ENCODE assay signal across 8 cellular contexts in genomic region chr14:64501326-64502171, GRCh38. TPM values are rescaled to one million over a fixed set of nuclear protein-coding genes. Genes with fewer than 3 reads are reported as not detected.
DNase-seq lines count a peak whose midpoint lies in the region; ATAC-seq and TF ChIP-seq lines count a peak whose summit lies in the region.

No MANE protein-coding gene starts in this region.

- ATAC-seq in GM21619 (IDR thresholded peaks at IDR 0.05; ENCODE audit: unreplicated experiment) (no peak), HG02885 (IDR thresholded peaks at IDR 0.05; ENCODE audit: poor library complexity, unreplicated experiment) (no peak)

- TF ChIP-seq EP300 in ovary (IDR thresholded peaks at IDR 0.05): no peak

- H3K27me3 ChIP-seq in ovary: no peaks in the 10 kb centered on the region

- intact Hi-C loops in ovary (cut with DNase I): loop anchor here in 1 of 4 donors (10.0 kb wide), 1 partner anchor 157 kb away; no protein-coding TSS in a partner anchor

- WGBS in ovary, 3 donors: 33 to 52% (median 36%) methylated on average over 8 of the region's 8 CpGs

- no peaks in the 10 kb centered on the region for H3K9me3 ChIP-seq in ovary

- H3K4me1 ChIP-seq in ovary (ENCODE audit: insufficient read depth): peaks cover 7% of the 10 kb centered on the region

- DNase-seq in CD1c-positive myeloid dendritic cell (ENCODE audit: extremely low spot score): peak; percentile 21
- peak; percentile 58 for DNase-seq in HK-2 (ENCODE audit: unreplicated experiment)
- peak; percentile 86 for DNase-seq in fibroblast of pulmonary artery (ENCODE audit: low read depth)
- peak; percentile 32 to 78 (median 44) for DNase-seq in ovary
- no peak for DNase-seq in activated CD4-positive, CD25-positive, alpha-beta regulatory T cell (lab: John Stamatoyannopoulos, UW)

- no peaks in the 10 kb centered on the region for H3K36me3 ChIP-seq in ovary

- peak; percentile 52 for TF ChIP-seq POLR2A in ovary (IDR thresholded peaks at IDR 0.05)

- H3K27ac ChIP-seq in VCaP (peak overlapping the region; percentile 98), ovary (peak overlapping the region in 1 of 2 donors; percentile 99)

- H3K4me3 ChIP-seq in fibroblast of pulmonary artery (replicated peaks; ENCODE audit: low read depth, low read length) (peak overlapping the region; percentile 76), ovary (peak overlapping the region; percentile 89)

- TF ChIP-seq CTCF in VCaP (conservative IDR thresholded peaks at IDR 0.05) (no peak), fibroblast of pulmonary artery (IDR thresholded peaks at IDR 0.05; ENCODE audit: low read length, missing control alignments) (peak; percentile 32), ovary (IDR thresholded peaks at IDR 0.05) (no peak)

RNA-seq across cellular contexts. Expression of gene ZBTB25, which starts 2.1 kb away (rescaled TPM):
- total RNA-seq in ovary: 10 to 100 TPM; 10.2 to 22.6 (median 13.9) TPM
- polyA plus RNA-seq in ovary: 10 to 100 TPM in 1 of 2 donors, 1 to 10 TPM in 1; 3.5 to 12.3 TPM

RNA-seq across cellular contexts. Expression of gene ZBTB1, which starts 3.0 kb away (rescaled TPM):
- total RNA-seq in ovary: 10 to 100 TPM; 30.6 to 35.8 (median 34.6) TPM
- 10 to 100 TPM; 13.0 to 28.3 TPM for polyA plus RNA-seq in ovary

RNA-seq across cellular contexts. Expression of gene AKAP5, which starts 36.2 kb away (rescaled TPM):
- 1 to 10 TPM in 1 of 7 donors, under 1 TPM in 6; 0.12 to 1.7 (median 0.56) TPM for total RNA-seq in ovary
- polyA plus RNA-seq in ovary: under 1 TPM; 0.16 to 0.83 TPM

RNA-seq across cellular contexts. Expression of gene HSPA2, which starts 39.0 kb away (rescaled TPM):
- 10 to 100 TPM in 3 of 7 donors, 1 to 10 TPM in 4; 5.1 to 49.7 (median 9.9) TPM for total RNA-seq in ovary
- 1 to 10 TPM; 6.2 to 8.4 TPM for polyA plus RNA-seq in ovary

RNA-seq across cellular contexts. Expression of gene PPP1R36, which starts 48.2 kb away (rescaled TPM):
- 1 to 10 TPM in 1 of 7 donors, under 1 TPM in 4, not detected in 2; 0.27 to 6.7 (median 0.48) TPM for total RNA-seq in ovary
- under 1 TPM; 0.24 to 0.68 TPM for polyA plus RNA-seq in ovary

Comparison
In these comparisons a context has a peak if more than half of its experiments do, and no peak if none do; other contexts are left out.
1. DNase-seq: peak in CD1c-positive myeloid dendritic cell (single experiment), HK-2 (single experiment), fibroblast of pulmonary artery (single experiment) and ovary (5 of 5); none in activated CD4-positive, CD25-positive, alpha-beta regulatory T cell (0 of 4).